ENCODE assay signal across 7 cellular contexts in genomic region chr19:46081928-46082727, GRCh38. TPM values are rescaled to one million over a fixed set of nuclear protein-coding genes. Genes with fewer than 3 reads are reported as not detected.
DNase-seq lines count a peak whose midpoint lies in the region; ATAC-seq and TF ChIP-seq lines count a peak whose summit lies in the region.

No MANE protein-coding gene starts in this region.

- no peak overlapping the region for H2BK120ac ChIP-seq in mesenchymal stem cell (ENCODE audit: low read depth, low read length)

- no peaks in the 10 kb centered on the region for H3K4me1 ChIP-seq in colonic mucosa
- peaks cover 15% of the 10 kb centered on the region for H3K4me1 ChIP-seq in mesenchymal stem cell (ENCODE audit: control insufficient read depth, insufficient read depth, low read depth, low read length)

- 51% methylated on average over 4 of the region's 4 CpGs for WGBS in mesenchymal stem cell

- H3K27me3 ChIP-seq in colonic mucosa (peaks cover 6% of the 10 kb centered on the region), mesenchymal stem cell (ENCODE audit: control insufficient read depth in 1 of 2, insufficient read depth in 1 of 2, low read length in 2 of 2) (peaks cover 2 to 64% of the 10 kb centered on the region in 2 experiments)

- H2BK5ac ChIP-seq in mesenchymal stem cell (ENCODE audit: low read depth, low read length, poor library complexity, severe bottlenecking), result peak overlapping the region; percentile 84

- no peak overlapping the region for H3K14ac ChIP-seq in mesenchymal stem cell (ENCODE audit: low read length in 2 of 2)

- H3K18ac ChIP-seq in mesenchymal stem cell (ENCODE audit: low read depth in 1 of 2, low read length in 2 of 2), result no peak overlapping the region

- H3K4me3 ChIP-seq in HFF-Myc (replicated peaks; ENCODE audit: low read depth, low read length) (no peak overlapping the region), colonic mucosa (no peak overlapping the region), mesenchymal stem cell (ENCODE audit: insufficient read depth in 1 of 2, low read depth in 1 of 2, low read length in 2 of 2) (no peak overlapping the region)

- H3K4me2 ChIP-seq in mesenchymal stem cell (ENCODE audit: low read length, poor library complexity, severe bottlenecking), result no peak overlapping the region

- TF ChIP-seq CTCF in HFF-Myc (IDR thresholded peaks at IDR 0.05; ENCODE audit: low read depth, low read length, missing control alignments) (peak; percentile 60), colonic mucosa (IDR thresholded peaks at IDR 0.05) (peak; percentile 62)

- intact Hi-C loops in colonic mucosa (cut with DNase I), result loop anchor here (2.0 to 5.0 kb wide), 2 partner anchors 107 to 185 kb away; no protein-coding TSS in a partner anchor

- no peak overlapping the region for H3K4ac ChIP-seq in mesenchymal stem cell (ENCODE audit: low read depth in 1 of 2, low read length in 2 of 2)

- peak overlapping the region; percentile 100 for H2AK5ac ChIP-seq in mesenchymal stem cell (ENCODE audit: low read length, severe bottlenecking)

- no peak for ATAC-seq in GM21515 (IDR thresholded peaks at IDR 0.05; ENCODE audit: unreplicated experiment)
- ATAC-seq in GM21786 (IDR thresholded peaks at IDR 0.05; ENCODE audit: unreplicated experiment), result no peak

- H4K91ac ChIP-seq in mesenchymal stem cell (ENCODE audit: low read length), result no peak overlapping the region

- no peak overlapping the region for H3K23ac ChIP-seq in mesenchymal stem cell (ENCODE audit: low read length in 2 of 2)

- no peak overlapping the region for H2BK15ac ChIP-seq in mesenchymal stem cell (ENCODE audit: low read depth, poor library complexity, severe bottlenecking)

- no peak overlapping the region for H2AFZ ChIP-seq in mesenchymal stem cell (ENCODE audit: low read depth, low read length)

- DNase-seq in DMS53 (lab: John Stamatoyannopoulos, UW) (peak; percentile 72), HFF-Myc (ENCODE audit: extremely low read depth, low read depth) (no peak), NOMO-1 treated with DMSO at 0.1 percent for 48 hours (lab: John Stamatoyannopoulos, UW; ENCODE audit: unreplicated experiment) (peak; percentile 54), colonic mucosa (peak; percentile 35), mesenchymal stem cell (peak; percentile 72)

- H2BK12ac ChIP-seq in mesenchymal stem cell (ENCODE audit: low read length in 2 of 2), result no peak overlapping the region

- H3K27ac ChIP-seq in colonic mucosa (no peak overlapping the region), mesenchymal stem cell (ENCODE audit: low read length, poor library complexity, severe bottlenecking) (peak overlapping the region; percentile 99)

- no peak overlapping the region for H4K8ac ChIP-seq in mesenchymal stem cell (ENCODE audit: low read length)

- no peaks in the 10 kb centered on the region for H3K36me3 ChIP-seq in colonic mucosa
- no peaks in the 10 kb centered on the region for H3K36me3 ChIP-seq in mesenchymal stem cell (ENCODE audit: control insufficient read depth in 1 of 2, insufficient read depth in 2 of 2, low read depth in 1 of 2, low read length in 2 of 2)

- no peaks in the 10 kb centered on the region for H3K79me1 ChIP-seq in mesenchymal stem cell (replicated peaks; ENCODE audit: low read length, poor library complexity, severe bottlenecking)

- H3K9me3 ChIP-seq in colonic mucosa (no peaks in the 10 kb centered on the region), mesenchymal stem cell (ENCODE audit: control insufficient read depth, low read length) (peaks cover 34% of the 10 kb centered on the region)

- no peak overlapping the region for H3K9ac ChIP-seq in colonic mucosa (ENCODE audit: low read depth in 2 of 2, low read length in 2 of 2)
- no peak overlapping the region for H3K9ac ChIP-seq in mesenchymal stem cell (ENCODE audit: low read length)

RNA-seq across cellular contexts. Expression of gene IGFL4, which starts 41.3 kb away (rescaled TPM):
- not detected for total RNA-seq in colonic mucosa
- polyA plus RNA-seq in mesenchymal stem cell (2013, experiment 1 of 2), result not detected
- not detected for polyA plus RNA-seq in mesenchymal stem cell (2013, experiment 2 of 2)

RNA-seq across cellular contexts. Expression of gene IGFL3, which starts 42.4 kb away (rescaled TPM):
- total RNA-seq in colonic mucosa, result not detected
- polyA plus RNA-seq in mesenchymal stem cell (2013, experiment 1 of 2), result 0.40 TPM
- 0.26 TPM for polyA plus RNA-seq in mesenchymal stem cell (2013, experiment 2 of 2)

RNA-seq across cellular contexts. Expression of gene PGLYRP1, which starts 59.3 kb away (rescaled TPM):
- total RNA-seq in colonic mucosa, result not detected
- polyA plus RNA-seq in mesenchymal stem cell (2013, experiment 1 of 2), result not detected
- polyA plus RNA-seq in mesenchymal stem cell (2013, experiment 2 of 2), result not detected
